31 cellular contexts compared by ENCODE assay signal in genomic region chr2:158100411-158100810, GRCh38. TPM values are rescaled to one million over a fixed set of nuclear protein-coding genes. Genes with fewer than 3 reads are reported as not detected.
"Had no signal": no experiment of that assay in that cellular context is flagged by ENCODE, and none has a peak within 500 bp of the region (broad histone marks: within the 10 kb centered on the region; RNA-seq: fewer than 3 reads in every experiment).

No MANE protein-coding gene starts in this region.

- H3K27ac ChIP-seq: brain microvascular endothelial cell, Peyer's patch had no signal

- H3K27me3 ChIP-seq: brain microvascular endothelial cell, Peyer's patch had no signal

- H3K4me3 ChIP-seq: Peyer's patch had no signal

- DNase-seq: activated CD4-positive, alpha-beta memory T cell treated with anti-CD3 and anti-CD28 coated beads, Interleukin-2, amount 10 ng/mL, durations not matched to agents 7 days and 5 days; activated CD4-positive, alpha-beta T cell treated with anti-CD3 and anti-CD28 coated beads for 36 hours; activated CD4-positive, alpha-beta T cell treated with anti-CD3 and anti-CD28 coated beads, Interleukin-2, amount 50 U/mL, for 1 hour; activated CD8-positive, alpha-beta memory T cell treated with anti-CD3 and anti-CD28 coated beads for 24 hours; activated CD8-positive, alpha-beta memory T cell treated with anti-CD3 and anti-CD28 coated beads, Interleukin-2, amount 10 ng/mL, durations not matched to agents 7 days and 5 days; activated CD8-positive, alpha-beta memory T cell treated with anti-CD3 and anti-CD28 coated beads, Interleukin-2, amount 50 U/mL, for 48 hours; activated effector memory CD4-positive, alpha-beta T cell treated with Interleukin-2 at 50 U/mL for 16 hours; activated naive CD4-positive, alpha-beta T cell; activated naive CD4-positive, alpha-beta T cell treated with anti-CD3 and anti-CD28 coated beads, Interleukin-2, amount 50 U/mL, for 16 hours; activated naive CD8-positive, alpha-beta T cell treated with anti-CD3 and anti-CD28 coated beads for 36 hours; activated T-cell treated with anti-CD3 and anti-CD28 coated beads, Interleukin-2, amount 50 U/mL, for 48 hours; amniotic stem cell; aorta; brain microvascular endothelial cell; Karpas-422; KBM-7; NCI-H1105; NCI-H1417 treated with DMSO at 0.1 percent for 48 hours; NCI-H187 treated with DMSO at 0.1 percent for 48 hours; NCI-H2081; NCI-H524; Peyer's patch; SIG-M5; SW 1271 had no signal

- FAIRE-seq: TTC549 had no signal

- ATAC-seq: activated CD4-positive, alpha-beta T cell treated with anti-CD3 and anti-CD28 coated beads for 36 hours; activated CD8-positive, alpha-beta memory T cell treated with anti-CD3 and anti-CD28 coated beads, Interleukin-2, amount 10 ng/mL, durations not matched to agents 7 days and 5 days; Right ventricle myocardium inferior; SK-N-SH treated with all-trans-retinoic acid at 6 μM for 48 hours had no signal

- H3K4me1 ChIP-seq: Peyer's patch had no signal

- H3K9me3 ChIP-seq: Peyer's patch had no signal

- H3K36me3 ChIP-seq: brain microvascular endothelial cell, Peyer's patch had no signal

RNA-seq across cellular contexts. Expression of gene UPP2, which starts 1.3 kb away (rescaled TPM):
- total RNA-seq: activated CD4-positive, alpha-beta memory T cell treated with anti-CD3 and anti-CD28 coated beads, Interleukin-2, amount 10 ng/mL, durations not matched to agents 7 days and 5 days; activated CD4-positive, alpha-beta T cell treated with anti-CD3 and anti-CD28 coated beads for 36 hours; activated CD8-positive, alpha-beta memory T cell treated with anti-CD3 and anti-CD28 coated beads, Interleukin-2, amount 10 ng/mL, durations not matched to agents 7 days and 5 days; activated naive CD8-positive, alpha-beta T cell treated with anti-CD3 and anti-CD28 coated beads for 36 hours; aorta; cardiac septum; MCF 10A; Peyer's patch; Right ventricle myocardium inferior; SK-MEL-5 had no signal
- polyA plus RNA-seq: aorta, IgD-negative memory B cell had no signal
